In genomic region chrX:44843753-44844152, GRCh38 we compare ENCODE assay signal across 22 cellular contexts. TPM values are rescaled to one million over a fixed set of nuclear protein-coding genes. Genes with fewer than 3 reads are reported as not detected.
"Had no signal": no experiment of that assay in that cellular context is flagged by ENCODE, and none has a peak within 500 bp of the region (broad histone marks: within the 10 kb centered on the region; RNA-seq: fewer than 3 reads in every experiment).

DUSP21 (plus strand) TSS chrX:44844021; CDS start chrX:44844133, 112 bp downstream.

- H3K27ac ChIP-seq: ovary, stomach had no signal

- H3K27me3 ChIP-seq: ovary, stomach had no signal

- H3K36me3 ChIP-seq: ovary, stomach had no signal

- DNase-seq: dermis blood vessel endothelial cell; foreskin melanocyte; head of caudate nucleus; hypothalamus; islet precursor cell; mucosa of descending colon; naive thymus-derived CD8-positive, alpha-beta T cell; nucleus accumbens; ovary; stimulated activated CD4-positive, alpha-beta T cell treated with anti-CD3 and anti-CD28 coated beads, Interleukin-12 subunit alpha, Interleukin-12 subunit beta, amount 100 ng/mL, for 4 hours; stimulated activated naive CD4-positive, alpha-beta T cell; stomach had no signal

- H3K4me3 ChIP-seq: mucosa of descending colon, ovary, stomach had no signal

- ATAC-seq: left lobe of liver; naive thymus-derived CD8-positive, alpha-beta T cell; right cardiac atrium had no signal

- H3K9me3 ChIP-seq: mucosa of descending colon, ovary, stomach had no signal

- H3K4me1 ChIP-seq: stomach had no signal

RNA-seq across cellular contexts. Expression of gene DUSP21, which starts in this region (rescaled TPM):
- total RNA-seq: dermis blood vessel endothelial cell; left lobe of liver; lower leg skin; mammary epithelial cell; mesenteric fat pad; mucosa of descending colon; naive thymus-derived CD8-positive, alpha-beta T cell; ovary; progenitor cell of endocrine pancreas; right cardiac atrium; stomach; urinary bladder had no signal
- polyA plus RNA-seq: esophagus; mammary epithelial cell; naive thymus-derived CD8-positive, alpha-beta T cell; neural cell; ovary; right cardiac atrium; stomach; thymus; urinary bladder had no signal
